38 cellular contexts compared by ENCODE assay signal in genomic region chr21:36482673-36483072, GRCh38. TPM values are rescaled to one million over a fixed set of nuclear protein-coding genes. Genes with fewer than 3 reads are reported as not detected.
"Had no signal": no experiment of that assay in that cellular context is flagged by ENCODE, and none has a peak within 500 bp of the region (broad histone marks: within the 10 kb centered on the region; RNA-seq: fewer than 3 reads in every experiment).

No MANE protein-coding gene starts in this region.

- H3K27ac ChIP-seq: KMS-11 had no signal

- H3K4me2 ChIP-seq: KMS-11 had no signal

- DNase-seq: Karpas-422, Kasumi-1, MG63, MM.1S, MV-4-11, NCI-H1048, NCI-H1092, NCI-H1092 treated with DMSO at 0.1 percent for 48 hours, NCI-H1105, NCI-H1105 treated with DMSO at 0.1 percent for 48 hours, NCI-H1417, NCI-H1417 treated with DMSO at 0.1 percent for 48 hours, NCI-H1436, NCI-H1436 treated with DMSO at 0.1 percent for 48 hours, NCI-H146, NCI-H1694, NCI-H1694 treated with DMSO at 0.1 percent for 48 hours, NCI-H187, NCI-H187 treated with DMSO at 0.1 percent for 48 hours, NCI-H1930, NCI-H2029, NCI-H2029 treated with DMSO at 0.1 percent for 48 hours, NCI-H2081, NCI-H2081 treated with DMSO at 0.1 percent for 48 hours, NCI-H2107, NCI-H2171, NCI-H2171 treated with DMSO at 0.1 percent for 48 hours, NCI-H2227 treated with DMSO at 0.1 percent for 48 hours, NCI-H226, NCI-H345, NCI-H446, NCI-H446 treated with DMSO at 0.1 percent for 48 hours, NCI-H510A had no signal

- H3K27me3 ChIP-seq: MG63 had no signal

- H3K9me3 ChIP-seq: MG63 had no signal

- H3K9ac ChIP-seq: KMS-11 had no signal

- H3K36me3 ChIP-seq: MG63 had no signal

- H3K4me3 ChIP-seq: MG63 had no signal

RNA-seq across cellular contexts. Expression of gene CLDN14, which starts 2.8 kb away (rescaled TPM):
- total RNA-seq: LHCN-M2, M059J, MCF 10A, NCI-H460 had no signal
